Comparison of ENCODE assay signal across 11 cellular contexts in the genomic region with DNA sequence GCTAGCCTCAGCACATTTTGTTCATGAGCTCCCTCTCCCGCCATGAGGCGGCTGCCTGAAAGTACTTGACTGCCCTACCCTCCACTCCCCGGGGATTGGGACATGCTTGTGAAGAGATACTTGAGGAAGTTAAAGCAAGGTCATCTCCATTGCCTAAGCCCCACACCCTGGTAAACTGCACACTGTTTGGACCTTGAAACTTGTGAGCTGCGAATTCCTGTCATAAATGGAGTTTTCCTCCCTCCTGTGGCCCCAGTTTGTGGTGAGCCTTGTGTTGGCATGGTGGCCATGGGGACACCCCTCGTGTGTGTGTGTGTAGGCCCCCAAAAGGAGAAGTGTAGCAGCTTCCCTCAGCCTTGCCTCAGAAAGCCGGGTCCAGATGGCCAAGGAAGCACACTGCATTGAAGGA.
DNase-seq lines count a peak whose midpoint lies in the region; ATAC-seq and TF ChIP-seq lines count a peak whose summit lies in the region.
"Had no signal": no experiment of that assay in that cellular context is flagged by ENCODE, and none has a peak within 500 bp of the region (broad histone marks: within the 10 kb centered on the region; RNA-seq: fewer than 3 reads in every experiment).

No MANE protein-coding gene starts in this region.

- DNase-seq in NCI-H1417 (lab: John Stamatoyannopoulos, UW) (peak in 2 of 3 experiments; percentile 52 to 88), NCI-H1417 treated with DMSO at 0.1 percent for 48 hours (lab: John Stamatoyannopoulos, UW) (no peak), esophagus squamous epithelium (lab: John Stamatoyannopoulos, UW) (peak; percentile 22), naive B cell (peak; percentile 49), aorta (peak in 1 of 2 donors; percentile 88), GM10248 (ENCODE audit: extremely low spot score) (no peak)
- DNase-seq: effector memory CD4-positive, alpha-beta T cell; SHP77 treated with DMSO at 0.1 percent for 48 hours had no signal

- H3K27me3 ChIP-seq in esophagus squamous epithelium (no peaks in the 10 kb centered on the region), aorta (ENCODE audit: control insufficient read depth in 1 of 2, insufficient read depth in 2 of 2, low read length in 1 of 2) (no peaks in the 10 kb centered on the region)

- H3K27ac Mint-ChIP-seq in naive B cell: peak overlapping the region; percentile 51 to 96 (median 88)

- H3K9me3 ChIP-seq in esophagus squamous epithelium: no peaks in the 10 kb centered on the region
- H3K9me3 ChIP-seq in aorta (ENCODE audit: control insufficient read depth, low read length): no peaks in the 10 kb centered on the region
- H3K9me3 ChIP-seq: A549 had no signal

- peaks cover 72 to 91% (median 83%) of the 10 kb centered on the region in 3 donors for H3K4me1 Mint-ChIP-seq in naive B cell

- 45 to 68% methylated on average over 4 to 5 of the region's 6 CpGs for WGBS in esophagus squamous epithelium, 2 donors
- WGBS in aorta, 2 donors: 70 to 74% methylated on average over 6 of the region's 6 CpGs

- CTCF ChIA-PET in GM10248 (lab: Yijun Ruan, JAX): no interaction called here

- H3K4me3 ChIP-seq in esophagus squamous epithelium (no peak overlapping the region), aorta (ENCODE audit: low read length in 2 of 2) (no peak overlapping the region)
- H3K4me3 ChIP-seq: A549 had no signal

- ATAC-seq in naive B cell (ENCODE audit: low read depth in 2 of 2): peak; percentile 64 to 67
- peak; percentile 42 for ATAC-seq in aorta (ENCODE audit: low FRiP score)
- no peak for ATAC-seq in HG03432 (IDR thresholded peaks at IDR 0.05; ENCODE audit: unreplicated experiment)
- ATAC-seq in GM19467 (IDR thresholded peaks at IDR 0.05; ENCODE audit: unreplicated experiment): no peak
- ATAC-seq: A549 had no signal

- H3K4me1 ChIP-seq in esophagus squamous epithelium (peaks cover 4 to 89% (median 34%) of the 10 kb centered on the region in 3 donors), aorta (ENCODE audit: control insufficient read depth in 1 of 2, insufficient read depth in 2 of 2, low read length in 2 of 2) (peaks cover 4 to 12% of the 10 kb centered on the region in 2 donors)

- TF ChIP-seq POLR2A in esophagus squamous epithelium (IDR thresholded peaks at IDR 0.05): no peak

- H3K36me3 ChIP-seq in esophagus squamous epithelium (no peaks in the 10 kb centered on the region), aorta (ENCODE audit: control insufficient read depth in 1 of 2, insufficient read depth in 2 of 2, low read length in 1 of 2) (no peaks in the 10 kb centered on the region)

- peak overlapping the region in 7 of 8 donors; percentile 5 to 65 (median 40) for H3K4me3 Mint-ChIP-seq in naive B cell

- peak overlapping the region in 3 of 4 donors; percentile 39 to 68 (median 67) for H3K27ac ChIP-seq in esophagus squamous epithelium
- no peak overlapping the region for H3K27ac ChIP-seq in aorta (ENCODE audit: low read depth in 1 of 2, low read length in 2 of 2)

- peaks cover 0 to 9% of the 10 kb centered on the region in 2 donors for H3K36me3 Mint-ChIP-seq in naive B cell

- no peaks in the 10 kb centered on the region for H3K27me3 Mint-ChIP-seq in naive B cell

- POLR2A ChIA-PET in GM10248 (lab: Yijun Ruan, JAX): no interaction called here

- no peak for TF ChIP-seq CTCF in esophagus squamous epithelium (IDR thresholded peaks at IDR 0.05)
- no peak for TF ChIP-seq CTCF in GM10248 (IDR thresholded peaks at IDR 0.05; ENCODE audit: control extremely low read depth, extremely low read depth, low read depth, missing control alignments)

- H3K9me3 Mint-ChIP-seq in naive B cell: peaks cover 0 to 4% (median 0%) of the 10 kb centered on the region in 7 donors

- intact Hi-C loops in esophagus squamous epithelium (cut with DNase I) (no loop called here), aorta (cut with DNase I) (loop anchor here in 1 of 2 donors (10.0 kb wide), 1 partner anchor 227 kb away; no protein-coding TSS in a partner anchor)

Comparison
In these comparisons a context has a peak if more than half of its experiments do, and no peak if none do; other contexts are left out.
1. DNase-seq: peak in NCI-H1417 (2 of 3), esophagus squamous epithelium (single experiment) and naive B cell (single experiment); none in NCI-H1417 treated with DMSO at 0.1 percent for 48 hours (single experiment) and GM10248 (single experiment).
2. H3K27ac ChIP-seq: peak in esophagus squamous epithelium (3 of 4); none in aorta (0 of 2).
3. ATAC-seq: peak in naive B cell (2 of 2) and aorta (single experiment); none in HG03432 (single experiment) and GM19467 (single experiment).